In the genomic region with DNA sequence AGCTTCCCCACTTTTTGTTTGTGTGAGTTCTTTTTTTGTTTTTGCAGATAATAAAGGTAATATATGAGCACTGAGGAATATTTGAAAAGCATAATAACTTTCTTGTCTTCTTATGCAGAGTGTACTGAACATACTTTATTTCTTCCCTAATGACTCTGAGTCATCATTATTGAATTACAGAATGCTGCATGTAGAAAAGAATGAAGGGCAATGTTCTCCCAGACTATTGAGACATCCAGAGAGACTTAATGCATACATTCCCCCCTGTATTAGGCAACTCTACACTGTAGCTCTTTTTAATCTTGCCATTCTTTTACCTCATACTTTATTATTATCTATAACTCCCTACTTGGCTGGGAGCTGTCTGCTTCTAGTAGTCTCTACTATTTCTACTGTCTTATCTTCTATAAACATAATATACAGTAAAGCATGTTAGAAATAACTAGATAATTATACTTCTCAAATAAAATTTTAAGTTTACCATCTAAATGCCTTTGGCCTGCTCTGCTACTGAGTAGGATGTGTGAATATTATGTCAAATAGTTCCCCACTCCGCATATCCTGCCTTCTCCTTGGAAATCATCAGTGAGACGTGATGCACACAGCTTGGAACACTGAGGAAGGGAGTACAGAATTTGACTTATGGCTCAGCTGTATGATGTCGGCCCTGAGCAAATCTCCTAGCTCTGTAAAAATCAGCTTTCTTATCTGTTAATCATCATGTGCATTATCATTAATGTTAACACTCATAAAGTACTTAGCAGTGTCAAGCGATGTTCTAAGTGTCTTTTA, we compare ENCODE assay signal across 22 cellular contexts.
A peak's percentile ranks its signal among the peaks of the same experiment; 100 is the strongest.
DNase-seq lines count a peak whose midpoint lies in the region; ATAC-seq and TF ChIP-seq lines count a peak whose summit lies in the region.
"Had no signal": no experiment of that assay in that cellular context is flagged by ENCODE, and none has a peak within 500 bp of the region (broad histone marks: within the 10 kb centered on the region; RNA-seq: fewer than 3 reads in every experiment).

No MANE protein-coding gene starts in this region.

- ATAC-seq in esophagus mucosa (peak; percentile 72), GM21717 (IDR thresholded peaks at IDR 0.05; ENCODE audit: unreplicated experiment) (no peak), HG02759 (IDR thresholded peaks at IDR 0.05; ENCODE audit: unreplicated experiment) (no peak)
- no peak for ATAC-seq in activated naive CD8-positive, alpha-beta T cell treated with anti-CD3 and anti-CD28 coated beads, Interleukin-2, amount 50 U/mL, for 24 hours
- ATAC-seq: psoas muscle, T-helper 17 cell had no signal

- DNase-seq in EH (ENCODE audit: low read depth), result peak; percentile 84
- DNase-seq in SK-N-SH, result no peak
- DNase-seq in osteoblast (ENCODE audit: insufficient read length, low spot score, missing footprints), result peak; percentile 18
- no peak for DNase-seq in NCI-H446 (lab: John Stamatoyannopoulos, UW)
- DNase-seq in activated naive CD8-positive, alpha-beta T cell treated with anti-CD3 and anti-CD28 coated beads, Interleukin-2, amount 50 U/mL, for 24 hours, result no peak
- DNase-seq: activated CD4-positive, alpha-beta T cell treated with anti-CD3 and anti-CD28 coated beads for 4 hours; activated naive CD8-positive, alpha-beta T cell treated with anti-CD3 and anti-CD28 coated beads for 36 hours; activated T-cell treated with anti-CD3 and anti-CD28 coated beads for 4 hours; C1 segment of cervical spinal cord; cortex of kidney; DMS79 treated with DMSO at 0.1 percent for 48 hours; left cardiac atrium; NCI-H1417; psoas muscle; stimulated activated CD4-positive, alpha-beta T cell treated with anti-CD3 and anti-CD28 coated beads, Interleukin-2, amount 100 ng/mL, for 24 hours; stimulated activated CD8-positive, alpha-beta memory T cell treated with anti-CD3 and anti-CD28 coated beads, Interleukin-4, amount 100 ng/mL, for 48 hours; T-helper 17 cell; thyroid gland had no signal

- no peaks in the 10 kb centered on the region for H3K36me3 Mint-ChIP-seq in activated naive CD8-positive, alpha-beta T cell treated with anti-CD3 and anti-CD28 coated beads, Interleukin-2, amount 50 U/mL, for 24 hours (ENCODE audit: low read depth)
- H3K36me3 Mint-ChIP-seq: activated naive CD8-positive, alpha-beta T cell treated with anti-CD3 and anti-CD28 coated beads for 36 hours had no signal

- H2AFZ ChIP-seq in SK-N-SH (ENCODE audit: low read depth), result peak overlapping the region; percentile 53; the same call in 1 of the 2 replicates
- H2AFZ ChIP-seq in osteoblast (ENCODE audit: low read length), result no peak overlapping the region
- H2AFZ ChIP-seq: PC-9 had no signal

- H3K27ac ChIP-seq in SK-N-SH (ENCODE audit: low read depth in 2 of 2, low read length in 1 of 2), result peak overlapping the region; percentile 65 to 90
- H3K27ac ChIP-seq in osteoblast (ENCODE audit: low read depth, low read length), result no peak overlapping the region
- H3K27ac ChIP-seq: PC-9, psoas muscle, thyroid gland had no signal

- TF ChIP-seq EP300 in SK-N-SH (IDR thresholded peaks at IDR 0.05; ENCODE audit: borderline replicate concordance in 1 of 2, low read depth in 1 of 2, low read length in 1 of 2), result peak in 1 of 2 experiments; percentile 52; a peak in 1 of 4 replicates

- H3K9me3 ChIP-seq in SK-N-SH, result no peaks in the 10 kb centered on the region
- H3K9me3 ChIP-seq in osteoblast (ENCODE audit: low read depth, low read length), result no peaks in the 10 kb centered on the region
- H3K9me3 ChIP-seq: psoas muscle, thyroid gland had no signal

- H3K27me3 Mint-ChIP-seq in activated naive CD8-positive, alpha-beta T cell treated with anti-CD3 and anti-CD28 coated beads, Interleukin-2, amount 50 U/mL, for 24 hours, result no peaks in the 10 kb centered on the region
- H3K27me3 Mint-ChIP-seq: activated naive CD8-positive, alpha-beta T cell treated with anti-CD3 and anti-CD28 coated beads for 36 hours; T-helper 17 cell had no signal

- CTCF ChIA-PET in SK-N-SH (lab: Yijun Ruan, JAX), result interaction anchor here (0.6 to 2.0 kb wide), 2 partner anchors 15 to 484 kb away, joined by 3 to 4 read pairs; no protein-coding TSS in a partner anchor

- H3K79me2 ChIP-seq in SK-N-SH (ENCODE audit: insufficient read depth) (no peaks in the 10 kb centered on the region), osteoblast (ENCODE audit: insufficient read depth, low read length) (no peaks in the 10 kb centered on the region)

- no peak overlapping the region for H3K4me3 Mint-ChIP-seq in activated naive CD8-positive, alpha-beta T cell treated with anti-CD3 and anti-CD28 coated beads, Interleukin-2, amount 50 U/mL, for 24 hours
- H3K4me3 Mint-ChIP-seq: activated naive CD8-positive, alpha-beta T cell treated with anti-CD3 and anti-CD28 coated beads for 36 hours; T-helper 17 cell had no signal

- H4K20me1 ChIP-seq in SK-N-SH (ENCODE audit: insufficient read depth), result no peaks in the 10 kb centered on the region
- no peaks in the 10 kb centered on the region for H4K20me1 ChIP-seq in osteoblast (ENCODE audit: insufficient read depth, low read length)

- peak overlapping the region; percentile 49 for H3K4me2 ChIP-seq in SK-N-SH
- H3K4me2 ChIP-seq in osteoblast (ENCODE audit: insufficient read depth, low read length), result no peak overlapping the region
- H3K4me2 ChIP-seq: PC-9 had no signal

- peak overlapping the region; percentile 30; the same call in 1 of the 2 replicates for H3K9ac ChIP-seq in SK-N-SH

- no peak for TF ChIP-seq CTCF in SK-N-SH (IDR thresholded peaks at IDR 0.05)
- no peak for TF ChIP-seq CTCF in osteoblast (IDR thresholded peaks at IDR 0.05; ENCODE audit: extremely low read depth, low read depth, low read length)

- 0 out of 2 replicates have a peak, but pooled peaks have one; percentile 7 for TF ChIP-seq RAD21 in SK-N-SH (IDR thresholded peaks at IDR 0.05; ENCODE audit: low read length)

- H3K27me3 ChIP-seq in SK-N-SH (ENCODE audit: insufficient read depth), result no peaks in the 10 kb centered on the region
- no peaks in the 10 kb centered on the region for H3K27me3 ChIP-seq in osteoblast (ENCODE audit: insufficient read depth, low read length)
- H3K27me3 ChIP-seq: thyroid gland had no signal

- no peaks in the 10 kb centered on the region for H3K4me1 Mint-ChIP-seq in activated naive CD8-positive, alpha-beta T cell treated with anti-CD3 and anti-CD28 coated beads, Interleukin-2, amount 50 U/mL, for 24 hours
- H3K4me1 Mint-ChIP-seq: activated naive CD8-positive, alpha-beta T cell treated with anti-CD3 and anti-CD28 coated beads for 36 hours; T-helper 17 cell had no signal

- no peaks in the 10 kb centered on the region for H3K9me2 ChIP-seq in SK-N-SH

- H3K4me3 ChIP-seq in SK-N-SH (ENCODE audit: low read depth in 2 of 2, low read length in 1 of 2), result no peak overlapping the region
- no peak overlapping the region for H3K4me3 ChIP-seq in osteoblast (ENCODE audit: insufficient read depth, low read length)
- H3K4me3 ChIP-seq: PC-9, psoas muscle, thyroid gland had no signal

- H3F3A ChIP-seq in SK-N-SH (replicated peaks; ENCODE audit: insufficient read depth), result peaks cover 30% of the 10 kb centered on the region

- 54% methylated on average over 4 of the region's 4 CpGs for WGBS in SK-N-SH (ENCODE audit: low lambda C conversion rate)

- no peaks in the 10 kb centered on the region for H3K9me3 Mint-ChIP-seq in activated naive CD8-positive, alpha-beta T cell treated with anti-CD3 and anti-CD28 coated beads, Interleukin-2, amount 50 U/mL, for 24 hours

- no peak overlapping the region for H3K27ac Mint-ChIP-seq in activated naive CD8-positive, alpha-beta T cell treated with anti-CD3 and anti-CD28 coated beads, Interleukin-2, amount 50 U/mL, for 24 hours
- H3K27ac Mint-ChIP-seq: activated naive CD8-positive, alpha-beta T cell treated with anti-CD3 and anti-CD28 coated beads for 36 hours; T-helper 17 cell had no signal

- POLR2A ChIA-PET in SK-N-SH (lab: Yijun Ruan, JAX), result interaction anchor here (0.9 kb wide), 1 partner anchor 17 kb away, joined by 3 read pairs; no protein-coding TSS in a partner anchor

- H3K4me1 ChIP-seq in SK-N-SH (ENCODE audit: control insufficient read depth in 1 of 2, insufficient read depth in 2 of 2, low read depth in 1 of 2, low read length in 1 of 2) (peaks cover 7 to 17% of the 10 kb centered on the region in 2 experiments; a peak in 3 of 4 replicates), osteoblast (ENCODE audit: insufficient read depth, low read length) (peaks cover 11% of the 10 kb centered on the region)
- H3K4me1 ChIP-seq: psoas muscle had no signal

- H3K36me3 ChIP-seq in SK-N-SH (replicated peaks in 1 of 2; ENCODE audit: control insufficient read depth in 1 of 2, insufficient read depth in 2 of 2, low read length in 1 of 2) (no peaks in the 10 kb centered on the region), osteoblast (ENCODE audit: insufficient read depth, low read length) (no peaks in the 10 kb centered on the region)
- H3K36me3 ChIP-seq: thyroid gland had no signal

TF ChIP-seq in SK-N-SH, 30 proteins besides CTCF, POLR2A, EP300 and RAD21 (continues in another document):
- TF ChIP-seq, protein P1, sequence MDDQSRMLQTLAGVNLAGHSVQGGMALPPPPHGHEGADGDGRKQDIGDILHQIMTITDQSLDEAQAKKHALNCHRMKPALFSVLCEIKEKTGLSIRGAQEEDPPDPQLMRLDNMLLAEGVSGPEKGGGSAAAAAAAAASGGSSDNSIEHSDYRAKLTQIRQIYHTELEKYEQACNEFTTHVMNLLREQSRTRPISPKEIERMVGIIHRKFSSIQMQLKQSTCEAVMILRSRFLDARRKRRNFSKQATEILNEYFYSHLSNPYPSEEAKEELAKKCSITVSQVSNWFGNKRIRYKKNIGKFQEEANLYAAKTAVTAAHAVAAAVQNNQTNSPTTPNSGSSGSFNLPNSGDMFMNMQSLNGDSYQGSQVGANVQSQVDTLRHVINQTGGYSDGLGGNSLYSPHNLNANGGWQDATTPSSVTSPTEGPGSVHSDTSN (IDR thresholded peaks at IDR 0.05), result no peak
- TF ChIP-seq TEAD4 (IDR thresholded peaks at IDR 0.05; ENCODE audit: borderline replicate concordance, insufficient read depth), result peak; percentile 25; the same call in 1 of the 2 replicates
- TF ChIP-seq FOSL2 (IDR thresholded peaks at IDR 0.05; ENCODE audit: borderline replicate concordance, low read depth), result peak; percentile 81; the same call in 1 of the 2 replicates
- no peak for TF ChIP-seq EZH2phosphoT487 (IDR thresholded peaks at IDR 0.05; ENCODE audit: borderline replicate concordance, low read depth)
- TF ChIP-seq YY1 (IDR thresholded peaks at IDR 0.05; ENCODE audit: low read depth), result no peak
- TF ChIP-seq ELF1 (IDR thresholded peaks at IDR 0.05), result no peak
- TF ChIP-seq GATA2 (CRISPR knock-in tag; IDR thresholded peaks at IDR 0.05), result no peak
- no peak for TF ChIP-seq RFX5 (IDR thresholded peaks at IDR 0.05; ENCODE audit: low read length)
- TF ChIP-seq, protein P2, sequence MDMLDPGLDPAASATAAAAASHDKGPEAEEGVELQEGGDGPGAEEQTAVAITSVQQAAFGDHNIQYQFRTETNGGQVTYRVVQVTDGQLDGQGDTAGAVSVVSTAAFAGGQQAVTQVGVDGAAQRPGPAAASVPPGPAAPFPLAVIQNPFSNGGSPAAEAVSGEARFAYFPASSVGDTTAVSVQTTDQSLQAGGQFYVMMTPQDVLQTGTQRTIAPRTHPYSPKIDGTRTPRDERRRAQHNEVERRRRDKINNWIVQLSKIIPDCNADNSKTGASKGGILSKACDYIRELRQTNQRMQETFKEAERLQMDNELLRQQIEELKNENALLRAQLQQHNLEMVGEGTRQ (IDR thresholded peaks at IDR 0.05; ENCODE audit: borderline replicate concordance, low read depth, low read length), result no peak

Comparison
In these comparisons a context has a peak if more than half of its experiments do, and no peak if none do; other contexts are left out.
1. DNase-seq: peak in EH (single experiment) and osteoblast (single experiment); none in SK-N-SH (single experiment), NCI-H446 (0 of 2) and activated naive CD8-positive, alpha-beta T cell treated with anti-CD3 and anti-CD28 coated beads, Interleukin-2, amount 50 U/mL, for 24 hours (single experiment).